ENCODE assay signal across 1 cellular context in the genomic region with DNA sequence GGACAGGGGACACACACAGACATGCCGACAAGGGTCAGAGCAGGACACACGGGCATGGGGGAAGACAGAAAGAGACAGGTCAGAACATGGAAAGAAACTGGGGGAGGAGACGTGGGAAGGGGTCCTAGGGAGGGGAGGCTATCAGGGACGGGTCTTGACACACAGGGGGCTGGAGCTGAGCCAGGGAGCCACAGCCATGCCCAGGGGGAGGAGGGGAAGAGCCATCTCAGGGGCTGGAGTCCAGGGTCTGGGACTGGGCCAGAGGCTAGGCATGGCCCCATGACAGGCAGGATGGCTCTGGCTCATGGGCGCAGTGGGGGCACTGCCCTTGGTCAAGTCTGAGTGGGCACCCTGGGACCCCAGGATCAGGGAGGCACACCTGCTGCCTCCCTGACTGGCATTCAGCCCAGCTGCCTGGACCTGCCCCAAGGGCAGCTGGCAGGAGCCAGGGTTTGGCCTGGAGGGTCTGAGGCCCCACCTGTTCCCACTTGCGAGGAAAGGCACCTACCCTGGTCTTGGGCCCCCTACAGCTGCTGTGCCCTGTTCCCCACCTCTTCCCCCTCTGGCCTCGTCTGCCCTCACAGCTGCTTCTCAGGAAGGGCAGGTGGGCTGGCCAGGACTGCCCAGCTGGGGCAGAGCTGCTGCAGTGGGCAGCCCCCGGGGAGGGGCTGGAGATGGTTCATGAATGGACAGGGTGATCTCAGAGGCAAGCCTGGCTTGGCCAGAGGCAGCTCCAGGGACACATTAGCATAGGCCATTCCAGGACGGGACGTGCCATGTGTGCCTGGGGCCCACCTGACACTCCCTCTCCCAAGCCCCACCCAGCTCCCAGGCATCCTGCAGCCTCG.
TF ChIP-seq lines count a peak whose summit lies in the region.

No MANE protein-coding gene starts in this region.

TF ChIP-seq in GM23338, 12 proteins besides CTCF, POLR2A, EP300 and RAD21 (continued from another document):
- TF ChIP-seq ZNF462 (CRISPR knock-in tag; IDR thresholded peaks at IDR 0.05) (no peak), POLR2AphosphoS5 (IDR thresholded peaks at IDR 0.05; ENCODE audit: low read depth) (no peak), ETS1 (IDR thresholded peaks at IDR 0.05) (no peak), EZH2 (IDR thresholded peaks at IDR 0.05; ENCODE audit: low read depth, unreplicated experiment) (no peak), CREB1 (CRISPR knock-in tag; IDR thresholded peaks at IDR 0.05; ENCODE audit: low read depth) (no peak), ZNF331 (CRISPR knock-in tag; IDR thresholded peaks at IDR 0.05; ENCODE audit: low read depth) (no peak)
